ENCODE assay signal across 18 cellular contexts in genomic region chr3:20552605-20553275, GRCh38.
"Had no signal": no experiment of that assay in that cellular context is flagged by ENCODE, and none has a peak within 500 bp of the region (broad histone marks: within the 10 kb centered on the region; RNA-seq: fewer than 3 reads in every experiment).

No MANE protein-coding gene starts in this region.

- H3K4me1 ChIP-seq: left ventricle myocardium inferior, suprapubic skin, tibial nerve, uterus had no signal

- ATAC-seq: activated CD4-positive, CD25-positive, alpha-beta regulatory T cell treated with anti-CD3 and anti-CD28 coated beads, Interleukin-2, amount 50 U/mL, for 24 hours; naive thymus-derived CD4-positive, alpha-beta T cell had no signal

- H3K27me3 ChIP-seq: hepatocyte, suprapubic skin, tibial nerve, uterus had no signal

- H3K9me3 ChIP-seq: uterus had no signal

- H3K36me3 ChIP-seq: left ventricle myocardium inferior, suprapubic skin, tibial nerve, uterus had no signal

- FAIRE-seq: frontal cortex had no signal

- H2AFZ ChIP-seq: hepatocyte had no signal

- H3K27ac ChIP-seq: hepatocyte, left ventricle myocardium inferior, suprapubic skin, tibial nerve, uterus had no signal

- DNase-seq: activated CD4-positive, alpha-beta memory T cell treated with anti-CD3 and anti-CD28 coated beads, Interleukin-2, amount 10 ng/mL, durations not matched to agents 7 days and 5 days; activated CD4-positive, alpha-beta T cell treated with anti-CD3 and anti-CD28 coated beads, Interleukin-2, amount 10 ng/mL, durations not matched to agents 24 days and 14 days; activated gamma-delta T cell treated with Interleukin-2 at 50 U/mL for 16 hours; anterior cingulate cortex; effector CD4-positive, alpha-beta T cell; glutamatergic neuron; immature natural killer cell; kidney glomerular epithelial cell; left ventricle myocardium inferior; naive thymus-derived CD4-positive, alpha-beta T cell; retina; stimulated activated CD4-positive, alpha-beta T cell treated with anti-CD3 and anti-CD28 coated beads, Interleukin-4, amount 100 ng/mL, for 1 hour; uterus had no signal

- H3K79me2 ChIP-seq: hepatocyte had no signal

- H3K4me3 ChIP-seq: hepatocyte, left ventricle myocardium inferior, suprapubic skin, tibial nerve, uterus had no signal

- H3K4me2 ChIP-seq: hepatocyte had no signal
